ENCODE assay signal across 1 cellular context in genomic region chr2:99183025-99183424, GRCh38.
A peak's percentile ranks its signal among the peaks of the same experiment; 100 is the strongest.
TF ChIP-seq lines count a peak whose summit lies in the region.

No MANE protein-coding gene starts in this region.

TF ChIP-seq in K562, 482 proteins besides CTCF, POLR2A, EP300 and RAD21:
- TF ChIP-seq HMBOX1 (IDR thresholded peaks at IDR 0.05), result peak; percentile 30; the same call in 1 of the 2 replicates
- 0 out of 2 replicates have a peak, but pooled peaks have one; percentile 14 for TF ChIP-seq VEZF1 (CRISPR knock-in tag; IDR thresholded peaks at IDR 0.05)
- TF ChIP-seq KHSRP (IDR thresholded peaks at IDR 0.05), result no peak
- no peak for TF ChIP-seq SREBF2 (CRISPR knock-in tag; IDR thresholded peaks at IDR 0.05)
- no peak for TF ChIP-seq HDAC8 (tag; IDR thresholded peaks at IDR 0.05)
- TF ChIP-seq CEBPB (tag; IDR thresholded peaks at IDR 0.05), result peak; percentile 72
- no peak for TF ChIP-seq ZNF699 (CRISPR knock-in tag; IDR thresholded peaks at IDR 0.05; ENCODE audit: insufficient replicate concordance)
- TF ChIP-seq ARID2 (IDR thresholded peaks at IDR 0.05), result no peak
